29 cellular contexts compared by ENCODE assay signal in genomic region chr2:14684516-14684915, GRCh38. TPM values are rescaled to one million over a fixed set of nuclear protein-coding genes. Genes with fewer than 3 reads are reported as not detected.
"Had no signal": no experiment of that assay in that cellular context is flagged by ENCODE, and none has a peak within 500 bp of the region (broad histone marks: within the 10 kb centered on the region; RNA-seq: fewer than 3 reads in every experiment).

No MANE protein-coding gene starts in this region.

- H3K4me1 Mint-ChIP-seq: naive thymus-derived CD4-positive, alpha-beta T cell; nephron; neural crest cell; stimulated activated memory B cell treated with anti-CD40 and anti-IgM and Interleukin-4, amounts not matched to agents 10 μg/mL and 1 μg/mL and 100 μg/mL, for 72 hours; stimulated activated naive CD8-positive, alpha-beta T cell treated with anti-CD3 and anti-CD28 coated beads, Interleukin-15, amount 100 ng/mL, for 72 hours had no signal

- H3K36me3 ChIP-seq: left ventricle myocardium inferior, neutrophil, right atrium auricular region, right lobe of liver, thyroid gland, transverse colon, upper lobe of left lung, vagina had no signal

- H3K79me2 ChIP-seq: parathyroid adenoma had no signal

- H3K36me3 Mint-ChIP-seq: naive thymus-derived CD4-positive, alpha-beta T cell; stimulated activated memory B cell treated with anti-CD40 and anti-IgM and Interleukin-4, amounts not matched to agents 10 μg/mL and 1 μg/mL and 100 μg/mL, for 72 hours had no signal

- H3K27me3 Mint-ChIP-seq: naive thymus-derived CD4-positive, alpha-beta T cell; stimulated activated memory B cell treated with anti-CD40 and anti-IgM and Interleukin-4, amounts not matched to agents 10 μg/mL and 1 μg/mL and 100 μg/mL, for 72 hours; stimulated activated naive CD8-positive, alpha-beta T cell treated with anti-CD3 and anti-CD28 coated beads, Interleukin-15, amount 100 ng/mL, for 72 hours had no signal

- H3K9me3 ChIP-seq: left ventricle myocardium inferior, mucosa of descending colon, neutrophil, psoas muscle, right atrium auricular region, right lobe of liver, testis, thyroid gland, transverse colon, upper lobe of left lung, vagina had no signal

- H3K27ac ChIP-seq: left ventricle myocardium inferior, neutrophil, parathyroid adenoma, psoas muscle, right atrium auricular region, right lobe of liver, testis, thyroid gland, transverse colon, upper lobe of left lung, vagina had no signal

- DNase-seq: hypothalamus; islet precursor cell; left ventricle myocardium inferior; midbrain; mucosa of descending colon; naive thymus-derived CD4-positive, alpha-beta T cell; occipital lobe; psoas muscle; right lobe of liver; stimulated activated CD4-positive, alpha-beta T cell treated with anti-CD3 and anti-CD28 coated beads, Interleukin-1b, Interleukin-23, amount 100 ng/mL, for 48 hours; stimulated activated CD4-positive, alpha-beta T cell treated with anti-CD3 and anti-CD28 coated beads, Interleukin-2, amount 100 ng/mL, for 48 hours; stimulated activated CD4-positive, alpha-beta T cell treated with anti-CD3 and anti-CD28 coated beads, Interleukin-4, amount 100 ng/mL, for 4 hours; stimulated activated CD8-positive, alpha-beta memory T cell treated with anti-CD3 and anti-CD28 coated beads, Interleukin-4, amount 100 ng/mL, for 48 hours; stimulated activated naive CD4-positive, alpha-beta T cell treated with Interleukin-2 at 50 U/mL for 16 hours; stimulated activated naive CD8-positive, alpha-beta T cell treated with anti-CD3 and anti-CD28 coated beads, Interleukin-15, amount 100 ng/mL, for 72 hours; testis; thyroid gland; transverse colon; upper lobe of left lung had no signal

- H3K27me3 ChIP-seq: neutrophil, right atrium auricular region, right lobe of liver, testis, thyroid gland, transverse colon, upper lobe of left lung, vagina had no signal

- H3K4me3 Mint-ChIP-seq: naive thymus-derived CD4-positive, alpha-beta T cell; nephron; neural crest cell; stimulated activated memory B cell treated with anti-CD40 and anti-IgM and Interleukin-4, amounts not matched to agents 10 μg/mL and 1 μg/mL and 100 μg/mL, for 72 hours; stimulated activated naive CD8-positive, alpha-beta T cell treated with anti-CD3 and anti-CD28 coated beads, Interleukin-15, amount 100 ng/mL, for 72 hours had no signal

- ATAC-seq: mucosa of descending colon; naive thymus-derived CD4-positive, alpha-beta T cell; psoas muscle; right lobe of liver; stimulated activated memory B cell treated with anti-CD40 and anti-IgM and Interleukin-4, amounts not matched to agents 10 μg/mL and 1 μg/mL and 100 μg/mL, for 72 hours; stimulated activated naive CD8-positive, alpha-beta T cell treated with anti-CD3 and anti-CD28 coated beads, Interleukin-15, amount 100 ng/mL, for 72 hours had no signal

- H3K4me1 ChIP-seq: left ventricle myocardium inferior, parathyroid adenoma, psoas muscle, right atrium auricular region, right lobe of liver, testis, thyroid gland, transverse colon, upper lobe of left lung, vagina had no signal

- H3K4me2 ChIP-seq: smooth muscle cell had no signal

- H3K9ac ChIP-seq: parathyroid adenoma had no signal

- H2AFZ ChIP-seq: parathyroid adenoma had no signal

- H3K4me3 ChIP-seq: left ventricle myocardium inferior, lung, mucosa of descending colon, psoas muscle, right atrium auricular region, right lobe of liver, smooth muscle cell, testis, thyroid gland, transverse colon, upper lobe of left lung, vagina had no signal

- H3K27ac Mint-ChIP-seq: naive thymus-derived CD4-positive, alpha-beta T cell; nephron; stimulated activated memory B cell treated with anti-CD40 and anti-IgM and Interleukin-4, amounts not matched to agents 10 μg/mL and 1 μg/mL and 100 μg/mL, for 72 hours; stimulated activated naive CD8-positive, alpha-beta T cell treated with anti-CD3 and anti-CD28 coated beads, Interleukin-15, amount 100 ng/mL, for 72 hours had no signal

RNA-seq across cellular contexts. Expression of gene LRATD1, which starts 52.0 kb away (rescaled TPM):
- total RNA-seq: naive thymus-derived CD4-positive, alpha-beta T cell; osteocyte had no signal
- polyA plus RNA-seq: naive thymus-derived CD4-positive, alpha-beta T cell had no signal
